In the genomic region with DNA sequence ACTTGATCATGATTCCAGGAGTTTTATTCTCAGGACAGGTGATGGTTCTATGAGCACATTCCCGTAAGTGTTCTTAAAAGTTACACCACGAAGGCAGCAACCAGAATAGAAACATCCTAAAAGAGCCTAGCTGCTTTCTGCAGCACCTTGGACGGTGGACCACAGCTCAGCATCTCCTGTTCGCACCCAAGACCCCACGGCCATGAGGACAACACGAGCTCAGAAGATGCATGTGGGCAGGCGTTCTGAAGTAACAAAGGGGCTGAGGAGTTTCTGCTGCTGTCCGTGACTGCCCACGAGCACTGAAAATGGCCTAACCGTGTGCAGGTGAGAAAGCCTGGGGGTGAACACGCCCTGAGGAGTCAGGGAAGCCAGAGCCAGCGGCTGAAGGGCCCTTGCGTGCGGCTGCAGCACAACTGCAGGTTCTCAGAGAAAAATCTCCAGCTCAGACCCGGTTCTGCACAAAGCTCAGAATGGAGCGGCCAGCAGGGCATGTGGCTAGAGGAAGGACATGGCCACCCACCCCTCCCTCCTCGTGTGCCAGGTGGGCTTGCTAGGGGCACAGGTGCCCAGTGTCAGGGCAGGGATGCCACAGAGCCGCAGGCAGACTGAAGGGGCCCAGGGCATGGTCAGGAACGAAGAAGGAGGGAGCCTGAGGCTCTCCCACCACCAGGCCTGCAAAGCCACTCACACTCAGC, we compare ENCODE assay signal across 15 cellular contexts. TPM values are rescaled to one million over a fixed set of nuclear protein-coding genes. Genes with fewer than 3 reads are reported as not detected.
A peak's percentile ranks its signal among the peaks of the same experiment; 100 is the strongest.
DNase-seq lines count a peak whose midpoint lies in the region; ATAC-seq and TF ChIP-seq lines count a peak whose summit lies in the region.
"Had no signal": no experiment of that assay in that cellular context is flagged by ENCODE, and none has a peak within 500 bp of the region (broad histone marks: within the 10 kb centered on the region; RNA-seq: fewer than 3 reads in every experiment).

No MANE protein-coding gene starts in this region.

- peaks cover 30% of the 10 kb centered on the region for H4K20me1 ChIP-seq in osteoblast (ENCODE audit: insufficient read depth, low read length)

- H3K27ac ChIP-seq in left ventricle myocardium inferior (replicated peaks) (peak overlapping the region; percentile 36), esophagus squamous epithelium (peak overlapping the region in 3 of 4 donors; percentile 34 to 67 (median 65)), osteoblast (ENCODE audit: low read depth, low read length) (no peak overlapping the region)
- H3K27ac ChIP-seq: HL-60 had no signal

- no peaks in the 10 kb centered on the region for H3K79me2 ChIP-seq in osteoblast (ENCODE audit: insufficient read depth, low read length)

- no peaks in the 10 kb centered on the region for H3K27me3 ChIP-seq in left ventricle myocardium inferior (ENCODE audit: low read depth)
- H3K27me3 ChIP-seq in esophagus squamous epithelium, result no peaks in the 10 kb centered on the region
- H3K27me3 ChIP-seq in osteoblast (ENCODE audit: insufficient read depth, low read length), result no peaks in the 10 kb centered on the region

- intact Hi-C loops in left ventricle myocardium inferior (cut with micrococcal nuclease), result no loop called here
- intact Hi-C loops in Right ventricle myocardium superior (cut with DNase I), result loop anchor here (5.0 kb wide), 1 partner anchor 54 kb away; a partner anchor contains a TSS
- intact Hi-C loops in esophagus squamous epithelium (cut with DNase I), result no loop called here
- intact Hi-C loops in sciatic nerve (cut with DNase I), result no loop called here

- H2AFZ ChIP-seq in osteoblast (ENCODE audit: low read length), result no peak overlapping the region

- H3K4me1 ChIP-seq in left ventricle myocardium inferior, result peaks cover 13% of the 10 kb centered on the region
- H3K4me1 ChIP-seq in esophagus squamous epithelium, result peaks cover 4 to 49% (median 10%) of the 10 kb centered on the region in 3 donors
- no peaks in the 10 kb centered on the region for H3K4me1 ChIP-seq in osteoblast (ENCODE audit: insufficient read depth, low read length)
- H3K4me1 ChIP-seq: HAP-1 had no signal

- 81 to 89% methylated on average over 10 to 15 of the region's 19 CpGs for whole genome bisulfite sequencing in esophagus squamous epithelium, 2 donors

- H3K9me3 ChIP-seq in left ventricle myocardium inferior (replicated peaks) (no peaks in the 10 kb centered on the region), esophagus squamous epithelium (no peaks in the 10 kb centered on the region), osteoblast (ENCODE audit: low read depth, low read length) (no peaks in the 10 kb centered on the region)
- H3K9me3 ChIP-seq: HAP-1 had no signal

- H3K4me2 ChIP-seq in osteoblast (ENCODE audit: insufficient read depth, low read length), result no peak overlapping the region

- H3K36me3 ChIP-seq in left ventricle myocardium inferior (peaks cover 41% of the 10 kb centered on the region), esophagus squamous epithelium (peaks cover 9 to 81% (median 22%) of the 10 kb centered on the region in 3 donors), osteoblast (ENCODE audit: insufficient read depth, low read length) (peaks cover 29% of the 10 kb centered on the region)

- ATAC-seq in Right ventricle myocardium superior (ENCODE audit: poor library complexity) (no peak), GM21381 (IDR thresholded peaks at IDR 0.05; ENCODE audit: unreplicated experiment) (no peak), HG03097 (IDR thresholded peaks at IDR 0.05; ENCODE audit: low FRiP score, unreplicated experiment) (no peak), sciatic nerve (no peak)
- ATAC-seq: K562 had no signal

- H3K4me3 ChIP-seq in left ventricle myocardium inferior, result no peak overlapping the region
- H3K4me3 ChIP-seq in esophagus squamous epithelium, result no peak overlapping the region
- no peak overlapping the region for H3K4me3 ChIP-seq in osteoblast (ENCODE audit: insufficient read depth, low read length)
- H3K4me3 ChIP-seq: HAP-1, K562 had no signal

- DNase-seq in left ventricle myocardium inferior (no peak), Right ventricle myocardium superior (no peak), esophagus squamous epithelium (lab: John Stamatoyannopoulos, UW) (no peak), osteoblast (ENCODE audit: insufficient read length, low spot score, missing footprints) (peak; percentile 64), sciatic nerve (ENCODE audit: low spot score) (no peak)
- DNase-seq: GF-D8, NCI-H187 treated with DMSO at 0.1 percent for 48 hours, NCI-H2171, NCI-H446, OCI-M1 had no signal

- TF ChIP-seq POLR2A in esophagus squamous epithelium (IDR thresholded peaks at IDR 0.05), result no peak

- no peak for TF ChIP-seq CTCF in left ventricle myocardium inferior (IDR thresholded peaks at IDR 0.05; ENCODE audit: borderline replicate concordance)
- no peak for TF ChIP-seq CTCF in esophagus squamous epithelium (IDR thresholded peaks at IDR 0.05)
- no peak for TF ChIP-seq CTCF in osteoblast (IDR thresholded peaks at IDR 0.05; ENCODE audit: extremely low read depth, low read depth, low read length)

RNA-seq across cellular contexts. Expression of a gene that starts 10.8 kb away (rescaled TPM):
- total RNA-seq in left ventricle myocardium inferior (3.2 TPM), Right ventricle myocardium superior (2.1 TPM), esophagus squamous epithelium (under 1 TPM; 0.38 to 0.95 (median 0.85) TPM), osteoblast (4.0 and 4.4 TPM in 2 replicates), sciatic nerve (6.1 TPM)

RNA-seq across cellular contexts. Expression of a gene that starts 55.6 kb away (rescaled TPM):
- total RNA-seq in left ventricle myocardium inferior (74.5 TPM), Right ventricle myocardium superior (78.9 TPM), esophagus squamous epithelium (10 to 100 TPM; 18.3 to 43.7 (median 21.2) TPM), osteoblast (31.2 and 33.3 TPM in 2 replicates), sciatic nerve (50.3 TPM)
